Comparison of ENCODE assay signal across 10 cellular contexts in genomic region chr6:144248470-144249301, GRCh38. TPM values are rescaled to one million over a fixed set of nuclear protein-coding genes. Genes with fewer than 3 reads are reported as not detected.
DNase-seq lines count a peak whose midpoint lies in the region; ATAC-seq and TF ChIP-seq lines count a peak whose summit lies in the region.
"Had no signal": no experiment of that assay in that cellular context is flagged by ENCODE, and none has a peak within 500 bp of the region (broad histone marks: within the 10 kb centered on the region; RNA-seq: fewer than 3 reads in every experiment).

No MANE protein-coding gene starts in this region.

- intact Hi-C loops in upper lobe of right lung (cut with DNase I) = no loop called here

- in situ Hi-C loops in brain microvascular endothelial cell (cut with HindIII; ENCODE audit: low pct_ligation_motif_present, low sequenced_read_pairs) = no loop called here

- no peak for TF ChIP-seq CTCF in GM10248 (IDR thresholded peaks at IDR 0.05; ENCODE audit: control extremely low read depth, extremely low read depth, low read depth, missing control alignments)
- TF ChIP-seq CTCF in brain microvascular endothelial cell (IDR thresholded peaks at IDR 0.05; ENCODE audit: low read depth, low read length, missing control alignments) = no peak
- TF ChIP-seq CTCF in osteocyte (IDR thresholded peaks at IDR 0.05) = no peak
- TF ChIP-seq CTCF in upper lobe of right lung (IDR thresholded peaks at IDR 0.05) = no peak
- no peak for TF ChIP-seq CTCF in BE2C (IDR thresholded peaks at IDR 0.05; ENCODE audit: low read depth, low read length)

- H3K36me3 Mint-ChIP-seq in osteocyte (ENCODE audit: unreplicated experiment) = peaks cover 2% of the 10 kb centered on the region

- H3K36me3 ChIP-seq in brain microvascular endothelial cell (replicated peaks) (no peaks in the 10 kb centered on the region), upper lobe of right lung (no peaks in the 10 kb centered on the region), BE2C (no peaks in the 10 kb centered on the region)
- H3K36me3 ChIP-seq: cardiac muscle cell had no signal

- H3K27me3 ChIP-seq in brain microvascular endothelial cell (replicated peaks) = no peaks in the 10 kb centered on the region
- no peaks in the 10 kb centered on the region for H3K27me3 ChIP-seq in upper lobe of right lung
- H3K27me3 ChIP-seq in BE2C = no peaks in the 10 kb centered on the region
- H3K27me3 ChIP-seq: cardiac muscle cell had no signal

- ATAC-seq in HG03442 (IDR thresholded peaks at IDR 0.05; ENCODE audit: unreplicated experiment) = peak; percentile 53
- no peak for ATAC-seq in upper lobe of right lung
- no peak for ATAC-seq in HG02642 (IDR thresholded peaks at IDR 0.05; ENCODE audit: poor library complexity, unreplicated experiment)
- no peak for ATAC-seq in GM21529 (IDR thresholded peaks at IDR 0.05; ENCODE audit: unreplicated experiment)

- H3K27ac Mint-ChIP-seq in osteocyte (ENCODE audit: unreplicated experiment) = peak overlapping the region; percentile 94

- H3K27ac ChIP-seq in brain microvascular endothelial cell (peak overlapping the region; percentile 18), upper lobe of right lung (no peak overlapping the region)
- H3K27ac ChIP-seq: cardiac muscle cell had no signal

- DNase-seq in GM10248 (ENCODE audit: extremely low spot score) (peak; percentile 26), brain microvascular endothelial cell (peak; percentile 38), osteocyte (ENCODE audit: extremely low spot score, unreplicated experiment) (no peak), upper lobe of right lung (no peak), BE2C (no peak)
- DNase-seq: NCI-H524 treated with DMSO at 0.1 percent for 48 hours had no signal

- H3K4me1 Mint-ChIP-seq in osteocyte (ENCODE audit: unreplicated experiment) = peaks cover 23% of the 10 kb centered on the region

- no peaks in the 10 kb centered on the region for H3K27me3 Mint-ChIP-seq in osteocyte (ENCODE audit: unreplicated experiment)

- H3K9me3 Mint-ChIP-seq in osteocyte (ENCODE audit: unreplicated experiment) = peaks cover 5% of the 10 kb centered on the region

- no peaks in the 10 kb centered on the region for H3K9me3 ChIP-seq in upper lobe of right lung
- no peaks in the 10 kb centered on the region for H3K9me3 ChIP-seq in BE2C

- POLR2A ChIA-PET in GM10248 (lab: Yijun Ruan, JAX) = interaction anchor here (0.6 kb wide), 1 partner anchor 832 kb away, joined by 7 read pairs; no protein-coding TSS in a partner anchor

- CTCF ChIA-PET in GM10248 (lab: Yijun Ruan, JAX) = interaction anchor here (1.6 kb wide), 1 partner anchor 53 kb away, joined by 3 read pairs; no protein-coding TSS in a partner anchor

- H3K4me1 ChIP-seq in upper lobe of right lung (no peaks in the 10 kb centered on the region), BE2C (no peaks in the 10 kb centered on the region)

- H3K4me3 ChIP-seq in brain microvascular endothelial cell (ENCODE audit: low read depth, low read length) (no peak overlapping the region), upper lobe of right lung (no peak overlapping the region), BE2C (ENCODE audit: low read depth, low read length) (no peak overlapping the region)
- H3K4me3 ChIP-seq: cardiac muscle cell had no signal

- H3K4me3 Mint-ChIP-seq in osteocyte (ENCODE audit: unreplicated experiment) = peak overlapping the region; percentile 33

RNA-seq across cellular contexts. Expression of gene UTRN, which starts 36.4 kb away (rescaled TPM):
- 144 and 152 TPM in 2 replicates for total RNA-seq in osteocyte
- 316 TPM for total RNA-seq in upper lobe of right lung
- polyA plus RNA-seq in BE2C (2012; ENCODE audit: insufficient read depth, insufficient read length, low read depth) = 35.0 TPM

Comparison
In these comparisons a context has a peak if more than half of its experiments do, and no peak if none do; other contexts are left out.
1. DNase-seq: peak in GM10248 (single experiment) and brain microvascular endothelial cell (single experiment); none in osteocyte (single experiment), upper lobe of right lung (single experiment) and BE2C (single experiment).